Comparison of ENCODE assay signal across 10 cellular contexts in genomic region chr10:22710139-22710745, GRCh38. TPM values are rescaled to one million over a fixed set of nuclear protein-coding genes. Genes with fewer than 3 reads are reported as not detected.
DNase-seq lines count a peak whose midpoint lies in the region; ATAC-seq and TF ChIP-seq lines count a peak whose summit lies in the region.
"Had no signal": no experiment of that assay in that cellular context is flagged by ENCODE, and none has a peak within 500 bp of the region (broad histone marks: within the 10 kb centered on the region; RNA-seq: fewer than 3 reads in every experiment).

No MANE protein-coding gene starts in this region.

- intact Hi-C loops in CD4-positive, alpha-beta memory T cell (cut with micrococcal nuclease) = loop anchor here (5.0 to 10.0 kb wide), 2 partner anchors 43 to 275 kb away; no protein-coding TSS in a partner anchor

- TF ChIP-seq POLR2A in Peyer's patch (IDR thresholded peaks at IDR 0.05) = no peak

- POLR2A ChIA-PET in CD4-positive, alpha-beta memory T cell (lab: Charles Lee; ENCODE audit: partially characterized antibody) = interaction anchor here (0.6 to 9.0 kb wide), 11 partner anchors 9 to 98 kb away, joined by 3 to 189 read pairs (median 4); no protein-coding TSS in a partner anchor

- DNase-seq in CD4-positive, alpha-beta memory T cell = peak in 1 of 5 donors; percentile 32
- DNase-seq in Peyer's patch = peak in 2 of 3 donors; percentile 47 to 65
- DNase-seq in NCI-H146 treated with DMSO at 0.1 percent for 48 hours (lab: John Stamatoyannopoulos, UW; ENCODE audit: unreplicated experiment) = no peak
- DNase-seq in ureter (ENCODE audit: low spot score) = no peak
- no peak for DNase-seq in COLO668 (lab: John Stamatoyannopoulos, UW; ENCODE audit: unreplicated experiment)
- DNase-seq: effector CD4-positive, alpha-beta T cell; NCI-H1048 had no signal

- H3K36me3 Mint-ChIP-seq in CD4-positive, alpha-beta memory T cell = peaks cover 19 to 28% of the 10 kb centered on the region in 2 donors

- H3K36me3 ChIP-seq in CD4-positive, alpha-beta memory T cell (ENCODE audit: insufficient read depth, low read length) = no peaks in the 10 kb centered on the region
- H3K36me3 ChIP-seq in Peyer's patch = no peaks in the 10 kb centered on the region

- no peak overlapping the region for H3K27ac ChIP-seq in CD4-positive, alpha-beta memory T cell (ENCODE audit: low read depth, low read length)
- H3K27ac ChIP-seq in Peyer's patch (peak overlapping the region in 1 of 4 donors; percentile 59), layer of hippocampus (ENCODE audit: low read depth, low read length) (peak overlapping the region; percentile 6)

- peak overlapping the region; percentile 27 to 97 (median 84) for H3K4me3 Mint-ChIP-seq in CD4-positive, alpha-beta memory T cell

- no peaks in the 10 kb centered on the region for H3K9me3 ChIP-seq in CD4-positive, alpha-beta memory T cell (ENCODE audit: control insufficient read depth in 1 of 2, low read length in 2 of 2)
- no peaks in the 10 kb centered on the region for H3K9me3 ChIP-seq in Peyer's patch

- peak overlapping the region in 1 of 2 donors; percentile 4 for H3K4me3 ChIP-seq in CD4-positive, alpha-beta memory T cell (ENCODE audit: low read length in 2 of 2)
- H3K4me3 ChIP-seq in Peyer's patch = peak overlapping the region in 2 of 4 donors; percentile 9 to 15

- H3K4me1 ChIP-seq in CD4-positive, alpha-beta memory T cell (ENCODE audit: insufficient read depth, low read length) = peaks cover 77% of the 10 kb centered on the region
- peaks cover 0 to 27% (median 13%) of the 10 kb centered on the region in 4 donors for H3K4me1 ChIP-seq in Peyer's patch

- no peak for TF ChIP-seq CTCF in Peyer's patch (IDR thresholded peaks at IDR 0.05)

- no peaks in the 10 kb centered on the region for H3K27me3 Mint-ChIP-seq in CD4-positive, alpha-beta memory T cell

- peaks cover 63 to 81% (median 69%) of the 10 kb centered on the region in 4 donors for H3K4me1 Mint-ChIP-seq in CD4-positive, alpha-beta memory T cell

- CTCF ChIA-PET in CD4-positive, alpha-beta memory T cell (lab: Charles Lee; ENCODE audit: partially characterized antibody) = interaction anchor here (1.0 to 1.6 kb wide), 5 partner anchors 13 to 100 kb away, joined by 3 to 5 read pairs (median 5); no protein-coding TSS in a partner anchor

- peak overlapping the region; percentile 81 to 93 (median 87) for H3K27ac Mint-ChIP-seq in CD4-positive, alpha-beta memory T cell

- H3K9me3 Mint-ChIP-seq in CD4-positive, alpha-beta memory T cell = peaks cover 0 to 2% (median 0%) of the 10 kb centered on the region in 8 donors

- ATAC-seq in GM18502 (IDR thresholded peaks at IDR 0.05; ENCODE audit: poor library complexity, unreplicated experiment) = peak; percentile 29
- ATAC-seq in activated CD4-positive, CD25-positive, alpha-beta regulatory T cell treated with anti-CD3 and anti-CD28 coated beads, Interleukin-2, amount 50 U/mL, for 24 hours = no peak

- H3K27me3 ChIP-seq in CD4-positive, alpha-beta memory T cell (ENCODE audit: insufficient read depth, low read length) = no peaks in the 10 kb centered on the region
- H3K27me3 ChIP-seq in Peyer's patch (no peaks in the 10 kb centered on the region), layer of hippocampus (ENCODE audit: control insufficient read depth, insufficient read depth, low read length) (no peaks in the 10 kb centered on the region)

RNA-seq across cellular contexts. Expression of gene PIP4K2A, which starts 4.1 kb away (rescaled TPM):
- 100 to 1,000 TPM; 171 to 179 TPM for total RNA-seq in CD4-positive, alpha-beta memory T cell
- polyA plus RNA-seq in CD4-positive, alpha-beta memory T cell = 10 to 100 TPM; 33.4 to 87.0 TPM
- total RNA-seq in Peyer's patch (10 to 100 TPM in 2 of 4 donors, 1 to 10 TPM in 2; 6.8 to 34.7 (median 15.4) TPM), ureter (36.9 TPM)

Comparison
In these comparisons a context has a peak if more than half of its experiments do, and no peak if none do; other contexts are left out.
1. DNase-seq: peak in Peyer's patch (2 of 3); none in NCI-H146 treated with DMSO at 0.1 percent for 48 hours (single experiment), ureter (single experiment) and COLO668 (single experiment).